1 cellular context compared by ENCODE assay signal in genomic region chr7:38245409-38245982, GRCh38.
TF ChIP-seq lines count a peak whose summit lies in the region.

No MANE protein-coding gene starts in this region.

TF ChIP-seq in K562, 482 proteins besides CTCF, POLR2A, EP300 and RAD21 (continued from another document):
- TF ChIP-seq MED1 (CRISPR knock-in tag; IDR thresholded peaks at IDR 0.05; ENCODE audit: borderline replicate concordance): no peak
- no peak for TF ChIP-seq ZNF384 (IDR thresholded peaks at IDR 0.05; ENCODE audit: low read depth, low read length)
